In the genomic region with DNA sequence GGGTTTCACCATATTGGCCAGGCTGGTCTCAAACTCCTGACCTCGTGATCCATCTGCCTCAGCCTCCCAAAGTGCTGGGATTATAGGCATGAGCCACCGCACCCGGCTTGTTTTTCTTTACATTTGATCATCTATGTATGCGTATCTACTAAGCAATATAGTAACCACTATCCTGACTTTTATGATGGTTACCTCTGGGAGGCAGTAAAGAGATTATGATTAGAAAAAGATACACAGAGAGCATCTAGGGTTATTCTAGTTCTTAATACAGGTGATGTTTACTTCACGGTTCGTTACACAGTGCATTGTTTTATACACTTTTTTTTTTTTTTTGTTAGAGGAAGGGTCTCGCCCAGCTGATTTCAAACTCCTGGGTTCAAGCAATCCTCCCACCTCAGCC, we compare ENCODE assay signal across 1 cellular context.
TF ChIP-seq lines count a peak whose summit lies in the region.

No MANE protein-coding gene starts in this region.

TF ChIP-seq in GM12878, 131 proteins besides CTCF, POLR2A, EP300 and RAD21:
- peak; percentile 30; the same call in 1 of the 2 replicates for TF ChIP-seq SMC3 (IDR thresholded peaks at IDR 0.05; ENCODE audit: borderline replicate concordance, low read length)
